ENCODE assay signal across 8 cellular contexts in genomic region chr7:84210301-84210700, GRCh38.
"Had no signal": no experiment of that assay in that cellular context is flagged by ENCODE, and none has a peak within 500 bp of the region (broad histone marks: within the 10 kb centered on the region; RNA-seq: fewer than 3 reads in every experiment).

No MANE protein-coding gene starts in this region.

- H3K4me3 ChIP-seq: K562 had no signal

- ATAC-seq: HepG2, K562 had no signal

- H3K27ac ChIP-seq: HL-60 had no signal

- DNase-seq: GOT3, H7, HCEC 1CT, IMR-90, KG1 had no signal
